Comparison of ENCODE assay signal across 11 cellular contexts in genomic region chr4:153224474-153224873, GRCh38. TPM values are rescaled to one million over a fixed set of nuclear protein-coding genes. Genes with fewer than 3 reads are reported as not detected.
DNase-seq lines count a peak whose midpoint lies in the region; ATAC-seq and TF ChIP-seq lines count a peak whose summit lies in the region.
"Had no signal": no experiment of that assay in that cellular context is flagged by ENCODE, and none has a peak within 500 bp of the region (broad histone marks: within the 10 kb centered on the region; RNA-seq: fewer than 3 reads in every experiment).

No MANE protein-coding gene starts in this region.

- H3K9ac ChIP-seq in PC-3 (ENCODE audit: low read length) (no peak overlapping the region), fibroblast of lung (ENCODE audit: insufficient read depth, low read length) (no peak overlapping the region), parathyroid adenoma (no peak overlapping the region)

- H3F3A ChIP-seq in PC-3 (ENCODE audit: low read length, unreplicated experiment), result no peaks in the 10 kb centered on the region

- H3K9me3 ChIP-seq in CD4-positive, CD25-positive, alpha-beta regulatory T cell (ENCODE audit: control insufficient read depth in 2 of 2, low read length in 2 of 2), result peaks cover 0 to 4% of the 10 kb centered on the region in 2 experiments
- H3K9me3 ChIP-seq in PC-3 (ENCODE audit: low read length), result no peaks in the 10 kb centered on the region
- no peaks in the 10 kb centered on the region for H3K9me3 ChIP-seq in fibroblast of lung (ENCODE audit: control insufficient read depth, insufficient read depth, low read depth, low read length)
- no peaks in the 10 kb centered on the region for H3K9me3 ChIP-seq in parathyroid adenoma (ENCODE audit: control insufficient read depth, low read length)
- H3K9me3 ChIP-seq: body of pancreas had no signal

- no peak overlapping the region for H3K4me3 ChIP-seq in CD4-positive, CD25-positive, alpha-beta regulatory T cell (ENCODE audit: low read depth, low read length)
- H3K4me3 ChIP-seq in PC-3 (ENCODE audit: low read length), result peak overlapping the region; percentile 70; the same call in 1 of the 2 replicates
- peak overlapping the region; percentile 40 to 88 (median 80) for H3K4me3 ChIP-seq in fibroblast of lung (replicated peaks in 1 of 4; ENCODE audit: control extremely low read depth in 1 of 4, insufficient read depth in 1 of 4, low read depth in 3 of 4, low read length in 4 of 4)
- H3K4me3 ChIP-seq in parathyroid adenoma (ENCODE audit: low read depth, low read length), result no peak overlapping the region
- H3K4me3 ChIP-seq: body of pancreas had no signal

- no peak for TF ChIP-seq CTCF in PC-3 (conservative IDR thresholded peaks at IDR 0.05; ENCODE audit: low read depth, low read length)
- TF ChIP-seq CTCF in fibroblast of lung (conservative IDR thresholded peaks at IDR 0.05 in 1 of 2, IDR thresholded peaks at IDR 0.05 in 1 of 2; ENCODE audit: low read depth in 1 of 2, low read length in 2 of 2), result no peak
- TF ChIP-seq CTCF in parathyroid adenoma (IDR thresholded peaks at IDR 0.05), result no peak
- no peak for TF ChIP-seq CTCF in CD14-positive monocyte (IDR thresholded peaks at IDR 0.05)

- H3K36me3 ChIP-seq in CD4-positive, CD25-positive, alpha-beta regulatory T cell (ENCODE audit: control insufficient read depth, insufficient read depth, low read length), result no peaks in the 10 kb centered on the region
- H3K36me3 ChIP-seq in PC-3 (ENCODE audit: low read depth, low read length) (no peaks in the 10 kb centered on the region), fibroblast of lung (ENCODE audit: control insufficient read depth, insufficient read depth, low read length) (no peaks in the 10 kb centered on the region), parathyroid adenoma (ENCODE audit: control insufficient read depth, insufficient read depth, low read length) (no peaks in the 10 kb centered on the region)

- H4K20me1 ChIP-seq in PC-3 (ENCODE audit: low read length) (peaks cover 13% of the 10 kb centered on the region; the same call in 1 of the 2 replicates), fibroblast of lung (ENCODE audit: control insufficient read depth, extremely low read depth, insufficient read depth, low read length) (no peaks in the 10 kb centered on the region)

- H3K9me2 ChIP-seq in PC-3 (replicated peaks; ENCODE audit: low read length), result no peaks in the 10 kb centered on the region

- H3K4me2 ChIP-seq in PC-3 (ENCODE audit: low read length) (peak overlapping the region; percentile 84), fibroblast of lung (ENCODE audit: extremely low read depth, insufficient read depth, low read length) (peak overlapping the region; percentile 77), parathyroid adenoma (ENCODE audit: low read length) (no peak overlapping the region)

- ATAC-seq in CD4-positive, CD25-positive, alpha-beta regulatory T cell (ENCODE audit: low read depth in 2 of 2), result no peak
- ATAC-seq in PC-3, result no peak
- no peak for ATAC-seq in HG03108 (IDR thresholded peaks at IDR 0.05; ENCODE audit: unreplicated experiment)
- ATAC-seq in activated CD4-positive, CD25-positive, alpha-beta regulatory T cell treated with anti-CD3 and anti-CD28 coated beads, Interleukin-2, amount 50 U/mL, for 24 hours, result no peak
- ATAC-seq: body of pancreas had no signal

- no TSS peak for BruUV-seq in PC-3 (replicated peaks; lab: Mats Ljungman, UMichigan)

- peaks cover 0 to 2% (median 0%) of the 10 kb centered on the region in 7 donors for H3K9me3 Mint-ChIP-seq in CD4-positive, CD25-positive, alpha-beta regulatory T cell
- peaks cover 16 to 35% (median 22%) of the 10 kb centered on the region in 7 donors for H3K9me3 Mint-ChIP-seq in CD14-positive monocyte

- H2AFZ ChIP-seq in PC-3 (ENCODE audit: low read length), result no peak overlapping the region
- no peak overlapping the region for H2AFZ ChIP-seq in fibroblast of lung (ENCODE audit: low read length)
- peak overlapping the region; percentile 28 for H2AFZ ChIP-seq in parathyroid adenoma

- POLR2A ChIA-PET in PC-3 (lab: Charles Lee; ENCODE audit: unreplicated experiment), result interaction anchor here (0.6 kb wide), 1 partner anchor 122 kb away, joined by 3 read pairs; no protein-coding TSS in a partner anchor

- DNase-seq in CD4-positive, CD25-positive, alpha-beta regulatory T cell, result no peak
- no peak for DNase-seq in PC-3
- DNase-seq in fibroblast of lung (ENCODE audit: low read depth in 2 of 2), result no peak
- DNase-seq in CD14-positive monocyte (ENCODE audit: low spot score), result no peak
- no peak for DNase-seq in SIG-M5 (lab: John Stamatoyannopoulos, UW)
- DNase-seq: activated CD8-positive, alpha-beta memory T cell treated with anti-CD3 and anti-CD28 coated beads, Interleukin-2, amount 50 U/mL, for 4 hours; body of pancreas had no signal

- no peak overlapping the region for H3K27ac ChIP-seq in CD4-positive, CD25-positive, alpha-beta regulatory T cell (ENCODE audit: insufficient read depth, low read length, poor library complexity, severe bottlenecking)
- H3K27ac ChIP-seq in PC-3 (ENCODE audit: low read length) (peak overlapping the region; percentile 37), fibroblast of lung (ENCODE audit: insufficient read depth, low read length) (no peak overlapping the region), parathyroid adenoma (peak overlapping the region; percentile 56)
- H3K27ac ChIP-seq: body of pancreas, C4-2B had no signal

- H3K79me2 ChIP-seq in PC-3 (ENCODE audit: low read length), result peaks cover 43% of the 10 kb centered on the region
- peaks cover 47% of the 10 kb centered on the region for H3K79me2 ChIP-seq in fibroblast of lung (ENCODE audit: control insufficient read depth, insufficient read depth, low read length)
- no peaks in the 10 kb centered on the region for H3K79me2 ChIP-seq in parathyroid adenoma

- no peak overlapping the region for H3K27ac Mint-ChIP-seq in CD4-positive, CD25-positive, alpha-beta regulatory T cell
- H3K27ac Mint-ChIP-seq in CD14-positive monocyte, result no peak overlapping the region

- peaks cover 0 to 33% (median 18%) of the 10 kb centered on the region in 4 donors for H3K4me1 Mint-ChIP-seq in CD4-positive, CD25-positive, alpha-beta regulatory T cell
- peaks cover 23% of the 10 kb centered on the region for H3K4me1 Mint-ChIP-seq in CD14-positive monocyte

- H3K27me3 Mint-ChIP-seq in CD4-positive, CD25-positive, alpha-beta regulatory T cell, result peaks cover 39% of the 10 kb centered on the region
- H3K27me3 Mint-ChIP-seq in CD14-positive monocyte (ENCODE audit: low read depth in 3 of 3), result peaks cover 10 to 24% (median 19%) of the 10 kb centered on the region in 3 donors

- intact Hi-C loops in PC-3 (cut with micrococcal nuclease), result no loop called here
- intact Hi-C loops in CD14-positive monocyte (cut with micrococcal nuclease), result no loop called here

- peak overlapping the region; percentile 48 to 87 (median 77) for H3K4me3 Mint-ChIP-seq in CD4-positive, CD25-positive, alpha-beta regulatory T cell
- H3K4me3 Mint-ChIP-seq in CD14-positive monocyte, result peak overlapping the region in 1 of 2 donors; percentile 49

- H3K36me3 Mint-ChIP-seq in CD4-positive, CD25-positive, alpha-beta regulatory T cell, result no peaks in the 10 kb centered on the region
- H3K36me3 Mint-ChIP-seq in CD14-positive monocyte, result peaks cover 6 to 9% of the 10 kb centered on the region in 2 donors

- peaks cover 15% of the 10 kb centered on the region for H3K27me3 ChIP-seq in CD4-positive, CD25-positive, alpha-beta regulatory T cell (ENCODE audit: control insufficient read depth, insufficient read depth, low read length)
- H3K27me3 ChIP-seq in PC-3 (ENCODE audit: low read length) (no peaks in the 10 kb centered on the region), fibroblast of lung (ENCODE audit: control insufficient read depth, insufficient read depth, low read length) (no peaks in the 10 kb centered on the region), parathyroid adenoma (ENCODE audit: control insufficient read depth, insufficient read depth, low read length) (no peaks in the 10 kb centered on the region)
- H3K27me3 ChIP-seq: body of pancreas had no signal

- CTCF ChIA-PET in PC-3 (lab: Charles Lee), result interaction anchor here (0.6 kb wide), 1 partner anchor 81 kb away, joined by 3 read pairs; no protein-coding TSS in a partner anchor

- H3K4me1 ChIP-seq in CD4-positive, CD25-positive, alpha-beta regulatory T cell (ENCODE audit: control insufficient read depth, insufficient read depth, low read length, poor library complexity, severe bottlenecking), result peaks cover 22% of the 10 kb centered on the region
- H3K4me1 ChIP-seq in PC-3 (ENCODE audit: insufficient read depth, low read length) (peaks cover 30% of the 10 kb centered on the region), fibroblast of lung (ENCODE audit: control insufficient read depth, extremely low read depth, insufficient read depth, low read length) (peaks cover 14% of the 10 kb centered on the region), parathyroid adenoma (peaks cover 6% of the 10 kb centered on the region)

RNA-seq across cellular contexts. Expression of gene TRIM2, which starts 20.2 kb away (rescaled TPM):
- 3.8 TPM for total RNA-seq in CD4-positive, CD25-positive, alpha-beta regulatory T cell
- 1 to 10 TPM in 2 of 4 donors, under 1 TPM in 2; 0.56 to 1.1 (median 0.85) TPM for polyA plus RNA-seq in CD4-positive, CD25-positive, alpha-beta regulatory T cell
- total RNA-seq in PC-3 (2014; rRNA removed), result 18.9 and 20.2 TPM in 2 replicates
- 70.4 and 90.8 TPM in 2 replicates for total RNA-seq in fibroblast of lung
- 39.6 and 41.2 TPM in 2 replicates for polyA plus RNA-seq in fibroblast of lung
- 23.4 and 23.5 TPM in 2 replicates for polyA plus RNA-seq in fibroblast of lung (2012)
- polyA minus RNA-seq in fibroblast of lung (ENCODE audit: low replicate concordance), result 110 and 116 TPM in 2 replicates
- under 1 TPM; 0.50 to 0.96 TPM for polyA plus RNA-seq in CD14-positive monocyte

Comparison
In these comparisons a context has a peak if more than half of its experiments do, and no peak if none do; other contexts are left out.
1. H3K27ac ChIP-seq: peak in PC-3 (single experiment) and parathyroid adenoma (single experiment); none in CD4-positive, CD25-positive, alpha-beta regulatory T cell (single experiment) and fibroblast of lung (single experiment).
2. H3K4me3 ChIP-seq: peak in PC-3 (single experiment) and fibroblast of lung (4 of 4); none in CD4-positive, CD25-positive, alpha-beta regulatory T cell (single experiment) and parathyroid adenoma (single experiment).